Comparison of ENCODE assay signal across 8 cellular contexts in genomic region chr6:164396071-164397047, GRCh38.
DNase-seq lines count a peak whose midpoint lies in the region; ATAC-seq, FAIRE-seq and TF ChIP-seq lines count a peak whose summit lies in the region.

No MANE protein-coding gene starts in this region.

- BruUV-seq in HepG2 (replicated peaks; lab: Mats Ljungman, UMichigan): no TSS peak

- no peaks in the 10 kb centered on the region for H4K20me1 ChIP-seq in HepG2 (ENCODE audit: insufficient read depth, low read length)

- peak overlapping the region in 1 of 2 donors; percentile 27 for H3K27ac Mint-ChIP-seq in stimulated activated naive CD8-positive, alpha-beta T cell treated with anti-CD3 and anti-CD28 coated beads, Interleukin-15, amount 100 ng/mL, for 72 hours

- H3K4me3 ChIP-seq in liver (ENCODE audit: low read depth in 1 of 3, low read length in 3 of 3) (peak overlapping the region in 2 of 3 donors; percentile 2 to 34), HepG2 (replicated peaks in 1 of 3; ENCODE audit: insufficient read depth in 1 of 3, low read depth in 2 of 3, low read length in 3 of 3) (no peak overlapping the region), lower lobe of right lung (peak overlapping the region; percentile 10)

- H3K4me2 ChIP-seq in HepG2 (ENCODE audit: low read depth, low read length): no peak overlapping the region

- no peak overlapping the region for H3K4me3 Mint-ChIP-seq in stimulated activated naive CD8-positive, alpha-beta T cell treated with anti-CD3 and anti-CD28 coated beads, Interleukin-15, amount 100 ng/mL, for 72 hours

- in situ Hi-C loops in HepG2 (cut with HindIII; ENCODE audit: extremely low pct_ligation_motif_present, low pct_unique_long_range_greater_than_20kb): no loop called here

- TF ChIP-seq EP300 in HepG2 (IDR thresholded peaks at IDR 0.05; ENCODE audit: low read depth in 2 of 2, low read length in 2 of 2) (no peak), HepG2 (CRISPR knock-in tag; IDR thresholded peaks at IDR 0.05; ENCODE audit: borderline replicate concordance) (no peak)

- TF ChIP-seq CTCF in liver (IDR thresholded peaks at IDR 0.05; ENCODE audit: low read depth, low read length, missing input control): no peak
- no peak for TF ChIP-seq CTCF in HepG2 (CRISPR knock-in tag; IDR thresholded peaks at IDR 0.05)
- TF ChIP-seq CTCF in lower lobe of right lung (IDR thresholded peaks at IDR 0.05): no peak

- H3K27me3 ChIP-seq in liver (ENCODE audit: control insufficient read depth in 4 of 4, insufficient read depth in 4 of 4, low read length in 3 of 4) (no peaks in the 10 kb centered on the region), HepG2 (ENCODE audit: control insufficient read depth in 1 of 2, insufficient read depth in 2 of 2, low read length in 2 of 2) (no peaks in the 10 kb centered on the region), lower lobe of right lung (ENCODE audit: low read depth) (no peaks in the 10 kb centered on the region)

- FAIRE-seq in HepG2 (lab: Jason Lieb, UNC): no peak

- 84% methylated on average over 9 of the region's 9 CpGs for WGBS in liver
- WGBS in HepG2 (ENCODE audit: low lambda C conversion rate): 60% methylated on average over 9 of the region's 9 CpGs

- peaks cover 0 to 7% (median under 1%) of the 10 kb centered on the region in 4 donors for H3K4me1 ChIP-seq in liver (ENCODE audit: control insufficient read depth in 4 of 4, insufficient read depth in 4 of 4, low read length in 3 of 4)
- H3K4me1 ChIP-seq in HepG2 (ENCODE audit: insufficient read depth, low read length): no peaks in the 10 kb centered on the region
- no peaks in the 10 kb centered on the region for H3K4me1 ChIP-seq in lower lobe of right lung

- no peaks in the 10 kb centered on the region for H3K79me2 ChIP-seq in HepG2 (ENCODE audit: insufficient read depth, low read length)

- TF ChIP-seq POLR2A in HepG2 (IDR thresholded peaks at IDR 0.05; ENCODE audit: insufficient read depth in 1 of 2, low read depth in 2 of 2, low read length in 2 of 2): no peak

- H3K27ac ChIP-seq in liver (ENCODE audit: low read depth in 1 of 2, low read length in 2 of 2) (no peak overlapping the region), HepG2 (ENCODE audit: extremely low read length, insufficient read depth, low read length) (no peak overlapping the region), lower lobe of right lung (no peak overlapping the region)

- no peak for ATAC-seq in HepG2
- peak in 1 of 2 donors; percentile 19 for ATAC-seq in lower lobe of right lung
- no peak for ATAC-seq in stimulated activated naive CD8-positive, alpha-beta T cell treated with anti-CD3 and anti-CD28 coated beads, Interleukin-15, amount 100 ng/mL, for 72 hours

- DNase-seq in HepG2 (ENCODE audit: low spot score) (no peak), astrocyte of the hippocampus (ENCODE audit: low read depth, low spot score) (peak; percentile 39), lower lobe of right lung (no peak), AML-193 (lab: John Stamatoyannopoulos, UW) (no peak), COLO668 (lab: John Stamatoyannopoulos, UW; ENCODE audit: unreplicated experiment) (no peak), HUDEP-2 (lab: John Stamatoyannopoulos, UW; ENCODE audit: unreplicated experiment in 76 of 76) (no peak)
- no peak for DNase-seq in stimulated activated naive CD8-positive, alpha-beta T cell treated with anti-CD3 and anti-CD28 coated beads, Interleukin-15, amount 100 ng/mL, for 72 hours

- H2AFZ ChIP-seq in HepG2 (ENCODE audit: low read length): no peak overlapping the region

- no peaks in the 10 kb centered on the region for H3K27me3 Mint-ChIP-seq in stimulated activated naive CD8-positive, alpha-beta T cell treated with anti-CD3 and anti-CD28 coated beads, Interleukin-15, amount 100 ng/mL, for 72 hours

- CTCF ChIA-PET in HepG2 (lab: Yijun Ruan, JAX; ENCODE audit: low intra/inter-chr PET ratio, low total read pairs): no interaction called here

- no peaks in the 10 kb centered on the region for H3K36me3 ChIP-seq in liver (ENCODE audit: control insufficient read depth in 4 of 4, insufficient read depth in 3 of 4, low read depth in 1 of 4, low read length in 3 of 4)
- no peaks in the 10 kb centered on the region for H3K36me3 ChIP-seq in HepG2 (replicated peaks in 1 of 2; ENCODE audit: control insufficient read depth in 1 of 2, insufficient read depth in 2 of 2, low read length in 2 of 2)
- no peaks in the 10 kb centered on the region for H3K36me3 ChIP-seq in lower lobe of right lung

- H3K9me3 ChIP-seq in liver (ENCODE audit: control insufficient read depth in 4 of 4, low read length in 3 of 4): no peaks in the 10 kb centered on the region
- peaks cover 84% of the 10 kb centered on the region for H3K9me3 ChIP-seq in HepG2 (ENCODE audit: low read length)
- H3K9me3 ChIP-seq in lower lobe of right lung: no peaks in the 10 kb centered on the region

- H3K9ac ChIP-seq in liver (ENCODE audit: low read depth in 1 of 2, low read length in 2 of 2) (no peak overlapping the region), HepG2 (ENCODE audit: insufficient read depth, low read depth, low read length) (no peak overlapping the region)

- no peaks in the 10 kb centered on the region for H3K4me1 Mint-ChIP-seq in stimulated activated naive CD8-positive, alpha-beta T cell treated with anti-CD3 and anti-CD28 coated beads, Interleukin-15, amount 100 ng/mL, for 72 hours

- no peaks in the 10 kb centered on the region for H3K9me3 Mint-ChIP-seq in stimulated activated naive CD8-positive, alpha-beta T cell treated with anti-CD3 and anti-CD28 coated beads, Interleukin-15, amount 100 ng/mL, for 72 hours

- POLR2A ChIA-PET in HepG2 (lab: Yijun Ruan, JAX): no interaction called here

- no peak for TF ChIP-seq RAD21 in liver (IDR thresholded peaks at IDR 0.05)
- no peak for TF ChIP-seq RAD21 in HepG2 (CRISPR knock-in tag; IDR thresholded peaks at IDR 0.05)

- intact Hi-C loops in HepG2 (cut with micrococcal nuclease; ENCODE audit: unreplicated experiment) (no loop called here), lower lobe of right lung (cut with DNase I) (no loop called here)

TF ChIP-seq in liver, 16 proteins besides CTCF, POLR2A, EP300 and RAD21:
- TF ChIP-seq FOXA2 (IDR thresholded peaks at IDR 0.05) (no peak), HNF4A (conservative IDR thresholded peaks at IDR 0.05) (peak; percentile 24 to 51)

TF ChIP-seq in HepG2, 621 proteins besides CTCF, POLR2A, EP300 and RAD21 (continues in another document):
- TF ChIP-seq KLF13 (CRISPR knock-in tag; IDR thresholded peaks at IDR 0.05) (no peak), RBM22 (optimal IDR thresholded peaks at IDR 0.05; ENCODE audit: low read length) (no peak), ZNF121 (CRISPR knock-in tag; IDR thresholded peaks at IDR 0.05) (no peak), SIX4 (CRISPR knock-in tag; IDR thresholded peaks at IDR 0.05) (no peak), SETDB1 (CRISPR knock-in tag; IDR thresholded peaks at IDR 0.05; ENCODE audit: borderline replicate concordance) (no peak), ZBTB49 (CRISPR knock-in tag; IDR thresholded peaks at IDR 0.05; ENCODE audit: borderline replicate concordance) (no peak), ZNF687 (CRISPR knock-in tag; IDR thresholded peaks at IDR 0.05) (no peak), ZSCAN31 (CRISPR knock-in tag; IDR thresholded peaks at IDR 0.05; ENCODE audit: low read depth) (no peak), PAX8 (CRISPR knock-in tag; IDR thresholded peaks at IDR 0.05; ENCODE audit: borderline replicate concordance) (no peak), ZSCAN22 (CRISPR knock-in tag; IDR thresholded peaks at IDR 0.05) (no peak), NCOR1 (IDR thresholded peaks at IDR 0.05; ENCODE audit: borderline replicate concordance, low read length) (no peak), MAFG (CRISPR knock-in tag; IDR thresholded peaks at IDR 0.05) (no peak)

Comparison
In these comparisons a context has a peak if more than half of its experiments do, and no peak if none do; other contexts are left out.
1. H3K4me3 ChIP-seq: peak in liver (2 of 3) and lower lobe of right lung (single experiment); none in HepG2 (0 of 3).